Comparison of ENCODE assay signal across 3 cellular contexts in genomic region chr7:111866787-111867186, GRCh38.
TF ChIP-seq lines count a peak whose summit lies in the region.

No MANE protein-coding gene starts in this region.

TF ChIP-seq in SK-N-SH treated with all-trans-retinoic acid at 6 μM for 48 hours, 23 proteins besides CTCF, POLR2A, EP300 and RAD21 (continued from another document):
- TF ChIP-seq, protein P1, sequence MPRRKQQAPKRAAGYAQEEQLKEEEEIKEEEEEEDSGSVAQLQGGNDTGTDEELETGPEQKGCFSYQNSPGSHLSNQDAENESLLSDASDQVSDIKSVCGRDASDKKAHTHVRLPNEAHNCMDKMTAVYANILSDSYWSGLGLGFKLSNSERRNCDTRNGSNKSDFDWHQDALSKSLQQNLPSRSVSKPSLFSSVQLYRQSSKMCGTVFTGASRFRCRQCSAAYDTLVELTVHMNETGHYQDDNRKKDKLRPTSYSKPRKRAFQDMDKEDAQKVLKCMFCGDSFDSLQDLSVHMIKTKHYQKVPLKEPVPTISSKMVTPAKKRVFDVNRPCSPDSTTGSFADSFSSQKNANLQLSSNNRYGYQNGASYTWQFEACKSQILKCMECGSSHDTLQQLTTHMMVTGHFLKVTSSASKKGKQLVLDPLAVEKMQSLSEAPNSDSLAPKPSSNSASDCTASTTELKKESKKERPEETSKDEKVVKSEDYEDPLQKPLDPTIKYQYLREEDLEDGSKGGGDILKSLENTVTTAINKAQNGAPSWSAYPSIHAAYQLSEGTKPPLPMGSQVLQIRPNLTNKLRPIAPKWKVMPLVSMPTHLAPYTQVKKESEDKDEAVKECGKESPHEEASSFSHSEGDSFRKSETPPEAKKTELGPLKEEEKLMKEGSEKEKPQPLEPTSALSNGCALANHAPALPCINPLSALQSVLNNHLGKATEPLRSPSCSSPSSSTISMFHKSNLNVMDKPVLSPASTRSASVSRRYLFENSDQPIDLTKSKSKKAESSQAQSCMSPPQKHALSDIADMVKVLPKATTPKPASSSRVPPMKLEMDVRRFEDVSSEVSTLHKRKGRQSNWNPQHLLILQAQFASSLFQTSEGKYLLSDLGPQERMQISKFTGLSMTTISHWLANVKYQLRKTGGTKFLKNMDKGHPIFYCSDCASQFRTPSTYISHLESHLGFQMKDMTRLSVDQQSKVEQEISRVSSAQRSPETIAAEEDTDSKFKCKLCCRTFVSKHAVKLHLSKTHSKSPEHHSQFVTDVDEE (CRISPR knock-in tag; IDR thresholded peaks at IDR 0.05): no peak
- TF ChIP-seq RARB (CRISPR knock-in tag; IDR thresholded peaks at IDR 0.05) (no peak), TOX (CRISPR knock-in tag; IDR thresholded peaks at IDR 0.05; ENCODE audit: borderline replicate concordance) (no peak), BACH2 (CRISPR knock-in tag; IDR thresholded peaks at IDR 0.05; ENCODE audit: borderline replicate concordance) (no peak), PPARA (CRISPR knock-in tag; IDR thresholded peaks at IDR 0.05; ENCODE audit: borderline replicate concordance) (no peak), CSDC2 (CRISPR knock-in tag; IDR thresholded peaks at IDR 0.05) (no peak), ZFP3 (CRISPR knock-in tag; IDR thresholded peaks at IDR 0.05) (no peak)
- TF ChIP-seq, protein P2, sequence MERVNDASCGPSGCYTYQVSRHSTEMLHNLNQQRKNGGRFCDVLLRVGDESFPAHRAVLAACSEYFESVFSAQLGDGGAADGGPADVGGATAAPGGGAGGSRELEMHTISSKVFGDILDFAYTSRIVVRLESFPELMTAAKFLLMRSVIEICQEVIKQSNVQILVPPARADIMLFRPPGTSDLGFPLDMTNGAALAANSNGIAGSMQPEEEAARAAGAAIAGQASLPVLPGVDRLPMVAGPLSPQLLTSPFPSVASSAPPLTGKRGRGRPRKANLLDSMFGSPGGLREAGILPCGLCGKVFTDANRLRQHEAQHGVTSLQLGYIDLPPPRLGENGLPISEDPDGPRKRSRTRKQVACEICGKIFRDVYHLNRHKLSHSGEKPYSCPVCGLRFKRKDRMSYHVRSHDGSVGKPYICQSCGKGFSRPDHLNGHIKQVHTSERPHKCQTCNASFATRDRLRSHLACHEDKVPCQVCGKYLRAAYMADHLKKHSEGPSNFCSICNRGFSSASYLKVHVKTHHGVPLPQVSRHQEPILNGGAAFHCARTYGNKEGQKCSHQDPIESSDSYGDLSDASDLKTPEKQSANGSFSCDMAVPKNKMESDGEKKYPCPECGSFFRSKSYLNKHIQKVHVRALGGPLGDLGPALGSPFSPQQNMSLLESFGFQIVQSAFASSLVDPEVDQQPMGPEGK (CRISPR knock-in tag; IDR thresholded peaks at IDR 0.05; ENCODE audit: borderline replicate concordance): no peak

TF ChIP-seq in SK-N-SH, 30 proteins besides CTCF, POLR2A, EP300 and RAD21 (continued from another document):
- TF ChIP-seq REST (IDR thresholded peaks at IDR 0.05; ENCODE audit: low read depth, low read length) (no peak), USF1 (IDR thresholded peaks at IDR 0.05; ENCODE audit: borderline replicate concordance, low read depth) (no peak), CHD2 (IDR thresholded peaks at IDR 0.05; ENCODE audit: low read length, partially characterized antibody) (no peak), TAF1 (IDR thresholded peaks at IDR 0.05; ENCODE audit: borderline replicate concordance, low read depth, low read length) (no peak), GATA2 (CRISPR knock-in tag; IDR thresholded peaks at IDR 0.05) (no peak), FOSL2 (IDR thresholded peaks at IDR 0.05; ENCODE audit: borderline replicate concordance, low read depth) (no peak), PBX3 (IDR thresholded peaks at IDR 0.05) (no peak), RXRA (IDR thresholded peaks at IDR 0.05; ENCODE audit: borderline replicate concordance, low read depth) (no peak), NRF1 (IDR thresholded peaks at IDR 0.05; ENCODE audit: low read depth, low read length) (no peak), ELF1 (IDR thresholded peaks at IDR 0.05) (no peak)
- TF ChIP-seq, protein P3, sequence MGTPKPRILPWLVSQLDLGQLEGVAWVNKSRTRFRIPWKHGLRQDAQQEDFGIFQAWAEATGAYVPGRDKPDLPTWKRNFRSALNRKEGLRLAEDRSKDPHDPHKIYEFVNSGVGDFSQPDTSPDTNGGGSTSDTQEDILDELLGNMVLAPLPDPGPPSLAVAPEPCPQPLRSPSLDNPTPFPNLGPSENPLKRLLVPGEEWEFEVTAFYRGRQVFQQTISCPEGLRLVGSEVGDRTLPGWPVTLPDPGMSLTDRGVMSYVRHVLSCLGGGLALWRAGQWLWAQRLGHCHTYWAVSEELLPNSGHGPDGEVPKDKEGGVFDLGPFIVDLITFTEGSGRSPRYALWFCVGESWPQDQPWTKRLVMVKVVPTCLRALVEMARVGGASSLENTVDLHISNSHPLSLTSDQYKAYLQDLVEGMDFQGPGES (IDR thresholded peaks at IDR 0.05; ENCODE audit: low read depth, low read length): no peak
- TF ChIP-seq, protein P4, sequence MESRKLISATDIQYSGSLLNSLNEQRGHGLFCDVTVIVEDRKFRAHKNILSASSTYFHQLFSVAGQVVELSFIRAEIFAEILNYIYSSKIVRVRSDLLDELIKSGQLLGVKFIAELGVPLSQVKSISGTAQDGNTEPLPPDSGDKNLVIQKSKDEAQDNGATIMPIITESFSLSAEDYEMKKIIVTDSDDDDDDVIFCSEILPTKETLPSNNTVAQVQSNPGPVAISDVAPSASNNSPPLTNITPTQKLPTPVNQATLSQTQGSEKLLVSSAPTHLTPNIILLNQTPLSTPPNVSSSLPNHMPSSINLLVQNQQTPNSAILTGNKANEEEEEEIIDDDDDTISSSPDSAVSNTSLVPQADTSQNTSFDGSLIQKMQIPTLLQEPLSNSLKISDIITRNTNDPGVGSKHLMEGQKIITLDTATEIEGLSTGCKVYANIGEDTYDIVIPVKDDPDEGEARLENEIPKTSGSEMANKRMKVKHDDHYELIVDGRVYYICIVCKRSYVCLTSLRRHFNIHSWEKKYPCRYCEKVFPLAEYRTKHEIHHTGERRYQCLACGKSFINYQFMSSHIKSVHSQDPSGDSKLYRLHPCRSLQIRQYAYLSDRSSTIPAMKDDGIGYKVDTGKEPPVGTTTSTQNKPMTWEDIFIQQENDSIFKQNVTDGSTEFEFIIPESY (IDR thresholded peaks at IDR 0.05; ENCODE audit: borderline replicate concordance, low read depth): no peak
TF ChIP-seq in SK-N-SH: peak in this region for 0.

TF ChIP-seq in GM23338, 12 proteins besides CTCF, POLR2A, EP300 and RAD21 (continued from another document):
- no peak for TF ChIP-seq ZNF462 (CRISPR knock-in tag; IDR thresholded peaks at IDR 0.05)
